In the genomic region with DNA sequence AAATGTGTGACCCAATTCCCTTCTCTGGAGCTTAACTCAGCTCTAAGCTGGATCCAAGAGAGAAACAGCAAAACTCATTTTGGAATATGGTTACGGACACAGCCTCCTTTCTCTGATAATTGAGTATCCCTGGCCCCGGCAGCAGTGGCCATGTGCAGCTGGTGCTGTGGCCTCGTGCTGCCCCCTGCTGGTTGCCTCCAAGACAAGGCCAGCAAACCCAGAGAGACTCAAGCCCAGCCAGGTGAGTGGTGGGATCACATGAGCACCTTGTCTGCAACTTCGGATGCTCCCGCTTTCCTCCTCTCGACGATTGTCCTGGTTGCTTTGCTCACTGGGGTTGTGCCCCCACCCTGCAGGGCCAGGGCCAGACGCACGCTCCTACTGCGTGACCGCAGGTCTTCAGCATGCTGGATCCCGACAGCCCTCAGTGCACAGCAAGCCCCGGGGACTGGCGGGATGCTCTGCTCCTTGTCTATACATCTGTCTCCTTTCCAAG, we compare ENCODE assay signal across 9 cellular contexts. TPM values are rescaled to one million over a fixed set of nuclear protein-coding genes. Genes with fewer than 3 reads are reported as not detected.
DNase-seq lines count a peak whose midpoint lies in the region; ATAC-seq and TF ChIP-seq lines count a peak whose summit lies in the region.
"Had no signal": no experiment of that assay in that cellular context is flagged by ENCODE, and none has a peak within 500 bp of the region (broad histone marks: within the 10 kb centered on the region; RNA-seq: fewer than 3 reads in every experiment).

No MANE protein-coding gene starts in this region.

- H3K27ac Mint-ChIP-seq in CD4-positive, CD25-positive, alpha-beta regulatory T cell: no peak overlapping the region
- no peak overlapping the region for H3K27ac Mint-ChIP-seq in activated T-cell treated with anti-CD3 and anti-CD28 coated beads, Interleukin-2, amount 50 U/mL, for 72 hours
- H3K27ac Mint-ChIP-seq in nephron progenitor cell: no peak overlapping the region

- CTCF ChIA-PET in OCI-LY7 (lab: Charles Lee; ENCODE audit: unreplicated experiment): no interaction called here

- H3K4me3 ChIP-seq in CD4-positive, CD25-positive, alpha-beta regulatory T cell (ENCODE audit: low read depth, low read length): no peak overlapping the region
- H3K4me3 ChIP-seq in OCI-LY7 (ENCODE audit: low read depth, low read length, poor library complexity, severe bottlenecking): no peak overlapping the region
- H3K4me3 ChIP-seq in fibroblast of pulmonary artery (replicated peaks; ENCODE audit: low read depth, low read length): no peak overlapping the region

- DNase-seq in CD4-positive, CD25-positive, alpha-beta regulatory T cell: peak; percentile 48 to 78 (median 56)
- DNase-seq in OCI-LY7 (ENCODE audit: low spot score): peak; percentile 62
- peak; percentile 80 to 83 for DNase-seq in activated T-cell treated with anti-CD3 and anti-CD28 coated beads, Interleukin-2, amount 50 U/mL, for 72 hours
- peak; percentile 73 for DNase-seq in fibroblast of pulmonary artery (ENCODE audit: low read depth)
- peak; percentile 84 for DNase-seq in nephron progenitor cell
- peak; percentile 86 for DNase-seq in stimulated activated naive CD8-positive, alpha-beta T cell treated with anti-CD3 and anti-CD28 coated beads, Interleukin-15, Interleukin-2, amounts not matched to agents 100 U/mL and 50 U/mL, for 24 hours

- peaks cover under 1% of the 10 kb centered on the region for H3K27me3 ChIP-seq in CD4-positive, CD25-positive, alpha-beta regulatory T cell (ENCODE audit: control insufficient read depth, insufficient read depth, low read length)

- peaks cover 22% of the 10 kb centered on the region for H3K27me3 Mint-ChIP-seq in CD4-positive, CD25-positive, alpha-beta regulatory T cell
- H3K27me3 Mint-ChIP-seq in activated T-cell treated with anti-CD3 and anti-CD28 coated beads, Interleukin-2, amount 50 U/mL, for 72 hours (ENCODE audit: low read depth): peaks cover 18% of the 10 kb centered on the region
- peaks cover 19% of the 10 kb centered on the region for H3K27me3 Mint-ChIP-seq in nephron progenitor cell (ENCODE audit: low read depth, poor library complexity)

- H3K79me2 ChIP-seq in OCI-LY7 (ENCODE audit: insufficient read depth, low read depth, low read length): no peaks in the 10 kb centered on the region

- H3K9me3 Mint-ChIP-seq in CD4-positive, CD25-positive, alpha-beta regulatory T cell: peaks cover 0 to 2% (median 0%) of the 10 kb centered on the region in 7 donors
- H3K9me3 Mint-ChIP-seq in activated T-cell treated with anti-CD3 and anti-CD28 coated beads, Interleukin-2, amount 50 U/mL, for 72 hours: no peaks in the 10 kb centered on the region
- H3K9me3 Mint-ChIP-seq in nephron progenitor cell: peaks cover 4% of the 10 kb centered on the region

- BruUV-seq in OCI-LY7 (replicated peaks; lab: Mats Ljungman, UMichigan): no TSS peak

- H3K4me1 ChIP-seq in CD4-positive, CD25-positive, alpha-beta regulatory T cell (ENCODE audit: control insufficient read depth, insufficient read depth, low read length, poor library complexity, severe bottlenecking): no peaks in the 10 kb centered on the region
- H3K4me1 ChIP-seq in OCI-LY7 (ENCODE audit: insufficient read depth, low read length, poor library complexity, severe bottlenecking): no peaks in the 10 kb centered on the region

- no peaks in the 10 kb centered on the region for H4K20me1 ChIP-seq in OCI-LY7 (ENCODE audit: insufficient read depth, low read length)

- no peaks in the 10 kb centered on the region for H3K36me3 Mint-ChIP-seq in CD4-positive, CD25-positive, alpha-beta regulatory T cell
- no peaks in the 10 kb centered on the region for H3K36me3 Mint-ChIP-seq in activated T-cell treated with anti-CD3 and anti-CD28 coated beads, Interleukin-2, amount 50 U/mL, for 72 hours (ENCODE audit: insufficient read depth in 2 of 2)
- H3K36me3 Mint-ChIP-seq in nephron progenitor cell (ENCODE audit: low read depth): peaks cover 6% of the 10 kb centered on the region

- H3K27ac ChIP-seq in CD4-positive, CD25-positive, alpha-beta regulatory T cell (ENCODE audit: insufficient read depth, low read length, poor library complexity, severe bottlenecking): no peak overlapping the region
- no peak overlapping the region for H3K27ac ChIP-seq in OCI-LY7 (ENCODE audit: low read depth, low read length, poor library complexity, severe bottlenecking)

- no peak overlapping the region for H3K4me2 ChIP-seq in OCI-LY7 (ENCODE audit: low read length)

- H3K4me3 Mint-ChIP-seq in CD4-positive, CD25-positive, alpha-beta regulatory T cell: no peak overlapping the region
- no peak overlapping the region for H3K4me3 Mint-ChIP-seq in activated T-cell treated with anti-CD3 and anti-CD28 coated beads, Interleukin-2, amount 50 U/mL, for 72 hours
- H3K4me3 Mint-ChIP-seq in nephron progenitor cell: no peak overlapping the region

- H3K9me2 ChIP-seq in OCI-LY7 (ENCODE audit: insufficient read depth, low read length): no peaks in the 10 kb centered on the region

- intact Hi-C loops in OCI-LY7 (cut with micrococcal nuclease; ENCODE audit: unreplicated experiment): loop anchor here (1.0 to 5.0 kb wide), 3 partner anchors 282 to 393 kb away; no protein-coding TSS in a partner anchor

- no peaks in the 10 kb centered on the region for H3K36me3 ChIP-seq in CD4-positive, CD25-positive, alpha-beta regulatory T cell (ENCODE audit: control insufficient read depth, insufficient read depth, low read length)
- H3K36me3 ChIP-seq in OCI-LY7 (ENCODE audit: insufficient read depth, low read length): no peaks in the 10 kb centered on the region

- peaks cover 0 to 2% (median 0%) of the 10 kb centered on the region in 4 donors for H3K4me1 Mint-ChIP-seq in CD4-positive, CD25-positive, alpha-beta regulatory T cell
- peaks cover 6% of the 10 kb centered on the region for H3K4me1 Mint-ChIP-seq in activated T-cell treated with anti-CD3 and anti-CD28 coated beads, Interleukin-2, amount 50 U/mL, for 72 hours (ENCODE audit: low read depth)
- H3K4me1 Mint-ChIP-seq in nephron progenitor cell: no peaks in the 10 kb centered on the region

- POLR2A ChIA-PET in OCI-LY7 (lab: Charles Lee): no interaction called here

- peak; percentile 82 for TF ChIP-seq CTCF in OCI-LY7 (conservative IDR thresholded peaks at IDR 0.05; ENCODE audit: low read length)
- peak; percentile 88 for TF ChIP-seq CTCF in fibroblast of pulmonary artery (IDR thresholded peaks at IDR 0.05; ENCODE audit: low read length, missing control alignments)
- TF ChIP-seq CTCF in nephron progenitor cell (IDR thresholded peaks at IDR 0.05): peak; percentile 94

- no peak overlapping the region for H2AFZ ChIP-seq in OCI-LY7 (ENCODE audit: low read length)

- ATAC-seq in CD4-positive, CD25-positive, alpha-beta regulatory T cell (ENCODE audit: low read depth in 2 of 2): peak; percentile 72 to 77
- ATAC-seq in GM19043 (IDR thresholded peaks at IDR 0.05; ENCODE audit: low read depth, unreplicated experiment) (peak; percentile 85), HG03439 (IDR thresholded peaks at IDR 0.05; ENCODE audit: unreplicated experiment) (peak; percentile 52)
- peak; percentile 92 to 93 for ATAC-seq in activated T-cell treated with anti-CD3 and anti-CD28 coated beads, Interleukin-2, amount 50 U/mL, for 72 hours (replicated peaks in 1 of 2)
- ATAC-seq in stimulated activated naive CD8-positive, alpha-beta T cell treated with anti-CD3 and anti-CD28 coated beads, Interleukin-15, Interleukin-2, amounts not matched to agents 100 U/mL and 50 U/mL, for 24 hours: peak; percentile 81

- no peaks in the 10 kb centered on the region for H3K9me3 ChIP-seq in CD4-positive, CD25-positive, alpha-beta regulatory T cell (ENCODE audit: control insufficient read depth in 2 of 2, low read length in 2 of 2)
- no peaks in the 10 kb centered on the region for H3K9me3 ChIP-seq in OCI-LY7 (ENCODE audit: low read length)

RNA-seq across cellular contexts. Expression of a gene that starts 19.4 kb away (rescaled TPM):
- total RNA-seq in CD4-positive, CD25-positive, alpha-beta regulatory T cell: not detected
- polyA plus RNA-seq in CD4-positive, CD25-positive, alpha-beta regulatory T cell: not detected
- not detected in 2 replicates for total RNA-seq in OCI-LY7 (2014; rRNA removed; shearing (Covaris generic))
- not detected in 2 replicates for total RNA-seq in OCI-LY7 (2022)
- not detected for total RNA-seq in activated T-cell treated with anti-CD3 and anti-CD28 coated beads, Interleukin-2, amount 50 U/mL, for 72 hours
- total RNA-seq: T-helper 1 cell treated with Interleukin-12 subunit alpha and Interleukin-12 subunit beta and Interleukin-4 antibody, amounts not matched to agents 30 ng/mL and 1 ng/mL, for 36 hours had no signal
